Comparison of ENCODE assay signal across 26 cellular contexts in genomic region chr6:49912193-49912592, GRCh38. TPM values are rescaled to one million over a fixed set of nuclear protein-coding genes. Genes with fewer than 3 reads are reported as not detected.
"Had no signal": no experiment of that assay in that cellular context is flagged by ENCODE, and none has a peak within 500 bp of the region (broad histone marks: within the 10 kb centered on the region; RNA-seq: fewer than 3 reads in every experiment).

No MANE protein-coding gene starts in this region.

- H3K9me3 ChIP-seq: SK-N-SH had no signal

- H3K9ac ChIP-seq: SK-N-SH had no signal

- H3K4me2 ChIP-seq: SK-N-SH had no signal

- DNase-seq: KBM-7, MV-4-11, NCI-H1105, NCI-H1417, NCI-H1436 treated with DMSO at 0.1 percent for 48 hours, NCI-H1694, NCI-H187 treated with DMSO at 0.1 percent for 48 hours, NCI-H2029 treated with DMSO at 0.1 percent for 48 hours, NCI-H2107, NCI-H2171, NCI-H226, NCI-H446, NCI-H510A, NCI-H524 treated with DMSO at 0.1 percent for 48 hours, NCI-H69, NCI-H774, PC-3, SHP77, SK-N-SH, SW 1271 had no signal

- H3K27ac ChIP-seq: RWPE1 had no signal

- H3K9me2 ChIP-seq: SK-N-SH had no signal

- ATAC-seq: Panc1, PC-3 had no signal

RNA-seq across cellular contexts. Expression of gene CRISP1, which starts 45.9 kb away (rescaled TPM):
- total RNA-seq: HT-29, LHCN-M2, MCF 10A, PC-3, SK-MEL-5 had no signal
- polyA plus RNA-seq: SK-N-SH had no signal

RNA-seq across cellular contexts. Expression of gene DEFB114, which starts 51.8 kb away (rescaled TPM):
- total RNA-seq: HT-29, LHCN-M2, MCF 10A, PC-3, SK-MEL-5 had no signal
- polyA plus RNA-seq: SK-N-SH had no signal

RNA-seq across cellular contexts. Expression of gene DEFB113, which starts 57.2 kb away (rescaled TPM):
- total RNA-seq: HT-29, LHCN-M2, MCF 10A, PC-3, SK-MEL-5 had no signal
- polyA plus RNA-seq: SK-N-SH had no signal
